In genomic region chr5:42617411-42617810, GRCh38 we compare ENCODE assay signal across 9 cellular contexts.
"Had no signal": no experiment of that assay in that cellular context is flagged by ENCODE, and none has a peak within 500 bp of the region (broad histone marks: within the 10 kb centered on the region; RNA-seq: fewer than 3 reads in every experiment).

No MANE protein-coding gene starts in this region.

- FAIRE-seq: HepG2, K562 had no signal

- H3K27ac Mint-ChIP-seq: HFFc6 had no signal

- DNase-seq: GOT3, H7, HFFc6, IMR-90, Kasumi-1, KG1 had no signal

- H3K4me3 Mint-ChIP-seq: HFFc6 had no signal

- ATAC-seq: HCT116, HepG2, K562 had no signal

- H3K9me3 Mint-ChIP-seq: HFFc6 had no signal
